In the genomic region with DNA sequence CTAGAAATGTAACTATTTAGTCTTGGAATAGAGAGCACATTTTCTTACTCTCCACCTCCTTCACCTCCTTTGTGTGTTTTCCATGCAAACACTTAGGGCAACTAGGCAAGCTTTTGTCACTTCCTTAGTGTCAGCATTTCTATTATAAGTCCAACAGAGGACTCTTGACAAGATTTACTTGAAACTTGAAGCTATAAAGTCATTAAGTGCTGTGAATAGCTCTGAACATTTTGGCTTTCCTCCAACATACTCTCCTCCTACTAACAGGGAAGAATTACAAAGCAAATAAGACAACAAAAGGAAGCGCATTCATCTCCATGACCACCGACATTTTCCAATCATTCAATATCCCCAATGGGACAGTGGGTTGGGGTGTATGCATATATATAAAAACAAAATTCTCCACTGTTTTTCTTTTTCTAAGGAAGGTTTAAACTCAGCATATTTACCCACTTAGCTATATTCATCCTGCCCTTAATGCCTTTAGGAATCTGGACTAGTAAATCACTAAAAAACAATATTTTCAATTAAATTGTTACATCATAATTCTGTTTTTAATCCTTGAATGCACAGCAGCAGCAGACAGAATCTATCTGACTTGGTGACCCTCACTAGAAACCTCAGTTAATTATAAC, we compare ENCODE assay signal across 12 cellular contexts.
DNase-seq lines count a peak whose midpoint lies in the region; ATAC-seq, FAIRE-seq and TF ChIP-seq lines count a peak whose summit lies in the region.
"Had no signal": no experiment of that assay in that cellular context is flagged by ENCODE, and none has a peak within 500 bp of the region (broad histone marks: within the 10 kb centered on the region; RNA-seq: fewer than 3 reads in every experiment).

No MANE protein-coding gene starts in this region.

- TF ChIP-seq POLR2A in H54 (IDR thresholded peaks at IDR 0.05; ENCODE audit: low read depth, low read length): no peak

- CTCF ChIA-PET in mammary epithelial cell (lab: Charles Lee; ENCODE audit: low non-redundant PET): no interaction called here

- WGBS in mammary epithelial cell (ENCODE audit: low coverage, missing lambda C conversion rate): 77% methylated on average over 2 of the region's 2 CpGs

- no peak for ATAC-seq in left ventricle myocardium superior
- ATAC-seq in GM18868 (IDR thresholded peaks at IDR 0.05; ENCODE audit: unreplicated experiment): no peak
- ATAC-seq: activated T-cell treated with anti-CD3 and anti-CD28 coated beads, Interleukin-2, amount 50 U/mL, for 4 hours; Right ventricle myocardium inferior had no signal

- H3K27me3 ChIP-seq in cardiac muscle cell (no peaks in the 10 kb centered on the region), mammary epithelial cell (ENCODE audit: insufficient read depth, low read length) (no peaks in the 10 kb centered on the region)

- H3K4me3 ChIP-seq in cardiac muscle cell (no peak overlapping the region), fibroblast of pulmonary artery (replicated peaks; ENCODE audit: low read depth, low read length) (no peak overlapping the region), mammary epithelial cell (replicated peaks in 1 of 3; ENCODE audit: insufficient read depth in 1 of 3, low read depth in 2 of 3, low read length in 3 of 3) (no peak overlapping the region)

- dilution Hi-C loops in mammary epithelial cell (cut with HindIII; ENCODE audit: low sequenced_read_pairs): no loop called here

- no peak for FAIRE-seq in H54 (lab: Jason Lieb, UNC)

- H4K20me1 ChIP-seq in mammary epithelial cell (ENCODE audit: insufficient read depth, low read length): no peaks in the 10 kb centered on the region

- H2AFZ ChIP-seq in mammary epithelial cell (ENCODE audit: low read depth, low read length): no peak overlapping the region

- in situ Hi-C loops in mammary epithelial cell (cut with MboI; ENCODE audit: low sequenced_read_pairs in 2 of 2): no loop called here

- H3K27ac ChIP-seq in cardiac muscle cell: peak overlapping the region; percentile 4
- no peak overlapping the region for H3K27ac ChIP-seq in mammary epithelial cell (ENCODE audit: insufficient read depth, low read depth, low read length)

- no peaks in the 10 kb centered on the region for H3K79me2 ChIP-seq in mammary epithelial cell (ENCODE audit: insufficient read depth, low read length)

- no peak overlapping the region for H3K4me2 ChIP-seq in mammary epithelial cell (ENCODE audit: insufficient read depth, low read depth, low read length)

- no peaks in the 10 kb centered on the region for H3K9me3 ChIP-seq in cardiac muscle cell (ENCODE audit: low read depth)
- H3K9me3 ChIP-seq in mammary epithelial cell (replicated peaks; ENCODE audit: insufficient read depth, low read length): no peaks in the 10 kb centered on the region

- intact Hi-C loops in left ventricle myocardium superior (cut with micrococcal nuclease): no loop called here
- intact Hi-C loops in mammary epithelial cell (cut with micrococcal nuclease): no loop called here

- H3K4me1 ChIP-seq in cardiac muscle cell (ENCODE audit: low read depth) (peaks cover 7% of the 10 kb centered on the region), mammary epithelial cell (ENCODE audit: insufficient read depth, low read length) (no peaks in the 10 kb centered on the region)

- no peak for TF ChIP-seq CTCF in cardiac muscle cell (IDR thresholded peaks at IDR 0.05; ENCODE audit: low read depth, low read length)
- no peak for TF ChIP-seq CTCF in fibroblast of pulmonary artery (IDR thresholded peaks at IDR 0.05; ENCODE audit: low read length, missing control alignments)
- no peak for TF ChIP-seq CTCF in mammary epithelial cell (conservative IDR thresholded peaks at IDR 0.05 in 1 of 2, IDR thresholded peaks at IDR 0.05 in 1 of 2; ENCODE audit: extremely low read depth in 1 of 2, insufficient read depth in 1 of 2, low read depth in 1 of 2, low read length in 2 of 2)

- H3K9ac ChIP-seq in mammary epithelial cell (ENCODE audit: insufficient read depth, low read length): no peak overlapping the region

- DNase-seq in cardiac muscle cell (ENCODE audit: low read depth in 1 of 2, low spot score in 1 of 2) (peak; percentile 29 to 50), left ventricle myocardium superior (no peak), NCI-H69 (lab: John Stamatoyannopoulos, UW) (peak; percentile 98), fibroblast of pulmonary artery (ENCODE audit: low read depth) (peak; percentile 25), H54 (ENCODE audit: insufficient read length, low spot score) (no peak), mammary epithelial cell (no peak)
- no peak for DNase-seq in stimulated activated CD8-positive, alpha-beta memory T cell treated with anti-CD3 and anti-CD28 coated beads, Interleukin-4, amount 100 ng/mL, for 48 hours
- DNase-seq: activated CD4-positive, CD25-positive, alpha-beta regulatory T cell; activated T-cell treated with anti-CD3 and anti-CD28 coated beads, Interleukin-2, amount 50 U/mL, for 4 hours; MV-4-11 had no signal

- BruUV-seq in mammary epithelial cell (replicated peaks; lab: Mats Ljungman, UMichigan): no TSS peak

- no peaks in the 10 kb centered on the region for H3K36me3 ChIP-seq in cardiac muscle cell
- H3K36me3 ChIP-seq in mammary epithelial cell (ENCODE audit: insufficient read depth, low read length): no peaks in the 10 kb centered on the region

Comparison
In these comparisons a context has a peak if more than half of its experiments do, and no peak if none do; other contexts are left out.
1. DNase-seq: peak in cardiac muscle cell (2 of 2), NCI-H69 (single experiment) and fibroblast of pulmonary artery (single experiment); none in left ventricle myocardium superior (single experiment), stimulated activated CD8-positive, alpha-beta memory T cell treated with anti-CD3 and anti-CD28 coated beads, Interleukin-4, amount 100 ng/mL, for 48 hours (single experiment), H54 (single experiment) and mammary epithelial cell (single experiment).